In genomic region chr6:14464049-14464448, GRCh38 we compare ENCODE assay signal across 1 cellular context.
TF ChIP-seq lines count a peak whose summit lies in the region.

No MANE protein-coding gene starts in this region.

TF ChIP-seq in K562, 482 proteins besides CTCF, POLR2A, EP300 and RAD21 (continued from another document):
- TF ChIP-seq ZBTB2 (IDR thresholded peaks at IDR 0.05) (no peak), HEY1 (CRISPR knock-in tag; IDR thresholded peaks at IDR 0.05; ENCODE audit: borderline replicate concordance) (no peak), THAP7 (CRISPR knock-in tag; IDR thresholded peaks at IDR 0.05) (no peak), MCM7 (IDR thresholded peaks at IDR 0.05) (no peak), ZNF518B (CRISPR knock-in tag; IDR thresholded peaks at IDR 0.05) (no peak), USF1 (CRISPR knock-in tag; IDR thresholded peaks at IDR 0.05) (no peak), FOSL1 (tag; conservative IDR thresholded peaks at IDR 0.05) (peak; percentile 85), ZBTB33 (CRISPR knock-in tag; IDR thresholded peaks at IDR 0.05) (0 out of 2 replicates have a peak, but pooled peaks have one; percentile 25), SUPT5H (IDR thresholded peaks at IDR 0.05) (no peak), ZNF707 (CRISPR knock-in tag; conservative IDR thresholded peaks at IDR 0.05) (no peak), TCFL5 (CRISPR knock-in tag; conservative IDR thresholded peaks at IDR 0.05) (no peak), ZNF212 (CRISPR knock-in tag; IDR thresholded peaks at IDR 0.05) (no peak), HMG20B (CRISPR knock-in tag; IDR thresholded peaks at IDR 0.05) (no peak), ZFP30 (CRISPR knock-in tag; IDR thresholded peaks at IDR 0.05; ENCODE audit: borderline replicate concordance) (no peak), CHAMP1 (IDR thresholded peaks at IDR 0.05) (no peak; the same call in 1 of the 2 replicates), RB1 (IDR thresholded peaks at IDR 0.05; ENCODE audit: low read depth) (no peak), TRIM24 (IDR thresholded peaks at IDR 0.05) (peak; percentile 68 to 73), WHSC1 (IDR thresholded peaks at IDR 0.05; ENCODE audit: low read length) (no peak), POLR3G (IDR thresholded peaks at IDR 0.05; ENCODE audit: extremely low read depth, insufficient read length, insufficient replicate concordance) (no peak), POLR2B (IDR thresholded peaks at IDR 0.05; ENCODE audit: low read depth, partially characterized antibody) (no peak), HDAC1 (IDR thresholded peaks at IDR 0.05) (no peak), ZNF143 (CRISPR knock-in tag; IDR thresholded peaks at IDR 0.05) (no peak), TCF7 (IDR thresholded peaks at IDR 0.05; ENCODE audit: borderline replicate concordance) (no peak), KDM4B (IDR thresholded peaks at IDR 0.05; ENCODE audit: borderline replicate concordance in 2 of 2, low read depth in 1 of 2) (no peak), HOXB6 (CRISPR knock-in tag; IDR thresholded peaks at IDR 0.05; ENCODE audit: borderline replicate concordance) (no peak), MLLT1 (IDR thresholded peaks at IDR 0.05) (no peak), ZBTB49 (CRISPR knock-in tag; IDR thresholded peaks at IDR 0.05; ENCODE audit: borderline replicate concordance) (no peak), TGIF2 (CRISPR knock-in tag; IDR thresholded peaks at IDR 0.05) (no peak), BRF1 (IDR thresholded peaks at IDR 0.05; ENCODE audit: borderline replicate concordance, extremely low read depth, insufficient read length) (no peak), ZBTB12 (CRISPR knock-in tag; IDR thresholded peaks at IDR 0.05) (no peak), TCF3 (CRISPR knock-in tag; IDR thresholded peaks at IDR 0.05) (peak; percentile 41; the same call in 1 of the 2 replicates), HNRNPH1 (optimal IDR thresholded peaks at IDR 0.05; ENCODE audit: low read depth, low read length) (no peak), DEAF1 (CRISPR knock-in tag; IDR thresholded peaks at IDR 0.05) (no peak), CHD2 (IDR thresholded peaks at IDR 0.05; ENCODE audit: low read depth, low read length) (no peak), RBM22 (IDR thresholded peaks at IDR 0.05; ENCODE audit: low read depth, low read length, poor library complexity, severe bottlenecking) (no peak), NELFE (IDR thresholded peaks at IDR 0.05; ENCODE audit: insufficient read depth, insufficient read length) (no peak), BRCA1 (IDR thresholded peaks at IDR 0.05) (no peak), BRCA1 (CRISPR knock-in tag; IDR thresholded peaks at IDR 0.05) (no peak), CREB3 (tag; conservative IDR thresholded peaks at IDR 0.05; ENCODE audit: low read depth) (no peak)
